Comparison of ENCODE assay signal across 22 cellular contexts in genomic region chr20:17498181-17498580, GRCh38. TPM values are rescaled to one million over a fixed set of nuclear protein-coding genes. Genes with fewer than 3 reads are reported as not detected.
DNase-seq lines count a peak whose midpoint lies in the region; ATAC-seq and TF ChIP-seq lines count a peak whose summit lies in the region.
"Had no signal": no experiment of that assay in that cellular context is flagged by ENCODE, and none has a peak within 500 bp of the region (broad histone marks: within the 10 kb centered on the region; RNA-seq: fewer than 3 reads in every experiment).

No MANE protein-coding gene starts in this region.

- H3K27me3 ChIP-seq in RWPE2 (ENCODE audit: insufficient read depth, poor library complexity, severe bottlenecking), result no peaks in the 10 kb centered on the region
- H3K27me3 ChIP-seq in CD8-positive, alpha-beta T cell (ENCODE audit: insufficient read depth, low read length), result no peaks in the 10 kb centered on the region
- H3K27me3 ChIP-seq: neural progenitor cell, tibial nerve had no signal

- no peaks in the 10 kb centered on the region for H3K36me3 Mint-ChIP-seq in CD8-positive, alpha-beta T cell
- H3K36me3 Mint-ChIP-seq in activated naive CD4-positive, alpha-beta T cell treated with anti-CD3 and anti-CD28 coated beads for 36 hours (ENCODE audit: low read depth), result no peaks in the 10 kb centered on the region
- H3K36me3 Mint-ChIP-seq: CD14-positive monocyte; stimulated activated effector memory CD8-positive, alpha-beta T cell treated with anti-CD3 and anti-CD28 coated beads, Interleukin-12 subunit alpha, Interleukin-12 subunit beta, amount 100 ng/mL, for 72 hours had no signal

- H3K27ac ChIP-seq in RWPE2 (ENCODE audit: poor library complexity, severe bottlenecking), result no peak overlapping the region
- H3K27ac ChIP-seq in CD8-positive, alpha-beta T cell (ENCODE audit: low read depth, low read length), result no peak overlapping the region
- H3K27ac ChIP-seq: A549, neural progenitor cell, PC-9, tibial nerve had no signal

- H3K9me3 ChIP-seq in RWPE2 (ENCODE audit: severe bottlenecking), result no peaks in the 10 kb centered on the region
- no peaks in the 10 kb centered on the region for H3K9me3 ChIP-seq in CD8-positive, alpha-beta T cell (ENCODE audit: low read length)
- H3K9me3 ChIP-seq: A549, SK-N-SH, tibial nerve had no signal

- DNase-seq in AG08395 (ENCODE audit: low spot score) (peak; percentile 20), NCI-H1105 treated with DMSO at 0.1 percent for 48 hours (lab: John Stamatoyannopoulos, UW) (peak; percentile 75), RWPE2 (ENCODE audit: low spot score) (no peak), islet precursor cell (peak; percentile 45)
- DNase-seq in CD8-positive, alpha-beta T cell, result no peak
- no peak for DNase-seq in activated naive CD4-positive, alpha-beta T cell treated with anti-CD3 and anti-CD28 coated beads for 36 hours
- DNase-seq: activated CD4-positive, alpha-beta T cell treated with anti-CD3 and anti-CD28 coated beads for 1 hour; activated gamma-delta T cell treated with Interleukin-2 at 50 U/mL for 16 hours; DMS53; left colon; NCI-H187; PC-9; retina; SK-N-SH; T1000 had no signal

- TF ChIP-seq CTCF in RWPE2 (IDR thresholded peaks at IDR 0.05; ENCODE audit: poor library complexity, severe bottlenecking), result no peak
- TF ChIP-seq CTCF in CD8-positive, alpha-beta T cell (IDR thresholded peaks at IDR 0.05), result no peak

- peaks cover 5% of the 10 kb centered on the region for H3K4me1 ChIP-seq in RWPE2 (ENCODE audit: insufficient read depth, poor library complexity, severe bottlenecking)
- no peaks in the 10 kb centered on the region for H3K4me1 ChIP-seq in CD8-positive, alpha-beta T cell (ENCODE audit: insufficient read depth, low read length)
- H3K4me1 ChIP-seq: A549, neural progenitor cell had no signal

- POLR2A ChIA-PET in CD8-positive, alpha-beta T cell (lab: Charles Lee), result no interaction called here

- no peaks in the 10 kb centered on the region for H3K27me3 Mint-ChIP-seq in CD8-positive, alpha-beta T cell (ENCODE audit: low read depth)
- no peaks in the 10 kb centered on the region for H3K27me3 Mint-ChIP-seq in activated naive CD4-positive, alpha-beta T cell treated with anti-CD3 and anti-CD28 coated beads for 36 hours (ENCODE audit: low read depth)

- no peak overlapping the region for H3K27ac Mint-ChIP-seq in CD8-positive, alpha-beta T cell
- H3K27ac Mint-ChIP-seq in activated naive CD4-positive, alpha-beta T cell treated with anti-CD3 and anti-CD28 coated beads for 36 hours, result no peak overlapping the region
- H3K27ac Mint-ChIP-seq: neural progenitor cell; stimulated activated effector memory CD8-positive, alpha-beta T cell treated with anti-CD3 and anti-CD28 coated beads, Interleukin-12 subunit alpha, Interleukin-12 subunit beta, amount 100 ng/mL, for 72 hours had no signal

- ATAC-seq in RWPE2 (ENCODE audit: low read depth), result peak; percentile 32; the same call in 1 of the 3 replicates
- no peak for ATAC-seq in HG02759 (IDR thresholded peaks at IDR 0.05; ENCODE audit: unreplicated experiment)
- no peak for ATAC-seq in CD8-positive, alpha-beta T cell
- no peak for ATAC-seq in HG03280 (IDR thresholded peaks at IDR 0.05; ENCODE audit: unreplicated experiment)
- ATAC-seq: left colon; stimulated activated effector memory CD8-positive, alpha-beta T cell treated with anti-CD3 and anti-CD28 coated beads, Interleukin-12 subunit alpha, Interleukin-12 subunit beta, amount 100 ng/mL, for 72 hours had no signal

- intact Hi-C loops in CD8-positive, alpha-beta T cell (cut with DNase I, micrococcal nuclease), result no loop called here
- intact Hi-C loops in activated naive CD4-positive, alpha-beta T cell treated with anti-CD3 and anti-CD28 coated beads for 36 hours (cut with micrococcal nuclease), result no loop called here

- H3K4me3 ChIP-seq in RWPE2 (ENCODE audit: severe bottlenecking), result no peak overlapping the region
- no peak overlapping the region for H3K4me3 ChIP-seq in CD8-positive, alpha-beta T cell (ENCODE audit: low read depth, low read length)
- H3K4me3 ChIP-seq: A549, neural progenitor cell, PC-9, tibial nerve had no signal

- no peaks in the 10 kb centered on the region for H3K36me3 ChIP-seq in RWPE2 (ENCODE audit: low read depth)
- H3K36me3 ChIP-seq in CD8-positive, alpha-beta T cell (ENCODE audit: insufficient read depth, low read length), result no peaks in the 10 kb centered on the region
- H3K36me3 ChIP-seq: neural progenitor cell, tibial nerve had no signal

- H3K4me1 Mint-ChIP-seq in CD8-positive, alpha-beta T cell (ENCODE audit: low read depth), result no peaks in the 10 kb centered on the region
- no peaks in the 10 kb centered on the region for H3K4me1 Mint-ChIP-seq in activated naive CD4-positive, alpha-beta T cell treated with anti-CD3 and anti-CD28 coated beads for 36 hours (ENCODE audit: low read depth)
- H3K4me1 Mint-ChIP-seq: CD14-positive monocyte; neural progenitor cell; stimulated activated effector memory CD8-positive, alpha-beta T cell treated with anti-CD3 and anti-CD28 coated beads, Interleukin-12 subunit alpha, Interleukin-12 subunit beta, amount 100 ng/mL, for 72 hours had no signal

- H3K9me3 Mint-ChIP-seq in CD8-positive, alpha-beta T cell, result no peaks in the 10 kb centered on the region
- H3K9me3 Mint-ChIP-seq in activated naive CD4-positive, alpha-beta T cell treated with anti-CD3 and anti-CD28 coated beads for 36 hours, result no peaks in the 10 kb centered on the region
- H3K9me3 Mint-ChIP-seq: CD14-positive monocyte; neural progenitor cell; stimulated activated effector memory CD8-positive, alpha-beta T cell treated with anti-CD3 and anti-CD28 coated beads, Interleukin-12 subunit alpha, Interleukin-12 subunit beta, amount 100 ng/mL, for 72 hours had no signal

- no peak overlapping the region for H3K4me3 Mint-ChIP-seq in CD8-positive, alpha-beta T cell
- H3K4me3 Mint-ChIP-seq in activated naive CD4-positive, alpha-beta T cell treated with anti-CD3 and anti-CD28 coated beads for 36 hours, result no peak overlapping the region
- H3K4me3 Mint-ChIP-seq: CD14-positive monocyte; neural progenitor cell; stimulated activated effector memory CD8-positive, alpha-beta T cell treated with anti-CD3 and anti-CD28 coated beads, Interleukin-12 subunit alpha, Interleukin-12 subunit beta, amount 100 ng/mL, for 72 hours had no signal

- CTCF ChIA-PET in CD8-positive, alpha-beta T cell (lab: Charles Lee), result interaction anchor here (0.7 to 1.0 kb wide), 2 partner anchors 401 to 498 kb away, joined by 3 read pairs; no protein-coding TSS in a partner anchor
- CTCF ChIA-PET in activated naive CD4-positive, alpha-beta T cell treated with anti-CD3 and anti-CD28 coated beads for 36 hours (lab: Charles Lee), result interaction anchor here (0.7 kb wide), 1 partner anchor 1856 kb away, joined by 3 read pairs; no protein-coding TSS in a partner anchor

RNA-seq across cellular contexts. Expression of gene BFSP1, which starts 33.0 kb away (rescaled TPM):
- under 1 TPM; 0.14 to 0.31 TPM for total RNA-seq in CD8-positive, alpha-beta T cell
- under 1 TPM in 1 of 2 experiments, not detected in 1; 0.19 TPM for total RNA-seq in activated naive CD4-positive, alpha-beta T cell treated with anti-CD3 and anti-CD28 coated beads for 36 hours

Comparison
In these comparisons a context has a peak if more than half of its experiments do, and no peak if none do; other contexts are left out.
1. DNase-seq: peak in AG08395 (single experiment), NCI-H1105 treated with DMSO at 0.1 percent for 48 hours (single experiment) and islet precursor cell (single experiment); none in RWPE2 (single experiment), CD8-positive, alpha-beta T cell (0 of 7) and activated naive CD4-positive, alpha-beta T cell treated with anti-CD3 and anti-CD28 coated beads for 36 hours (single experiment).